In the genomic region with DNA sequence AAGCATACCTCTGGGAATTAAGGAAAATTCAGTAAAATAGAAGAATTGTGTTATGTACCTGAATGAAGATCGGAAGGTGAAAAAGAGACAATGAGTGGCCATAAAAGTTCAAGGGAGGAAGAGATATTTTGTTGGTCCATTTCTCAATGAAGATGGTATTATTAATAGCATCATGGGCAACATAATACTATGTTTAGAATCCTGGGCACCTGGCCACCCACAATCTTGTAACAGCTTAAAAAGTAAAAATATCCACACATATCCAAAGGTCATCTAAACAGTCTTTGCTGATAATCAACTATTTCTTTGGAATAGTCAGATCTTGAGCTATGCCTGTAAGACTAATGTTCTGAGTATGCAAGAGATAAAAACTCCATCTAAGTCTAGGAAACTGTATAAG, we compare ENCODE assay signal across 2 cellular contexts.
TF ChIP-seq lines count a peak whose summit lies in the region.

No MANE protein-coding gene starts in this region.

TF ChIP-seq in GM23338, 12 proteins besides CTCF, POLR2A, EP300 and RAD21 (continued from another document and continues in another):
- TF ChIP-seq ETS1 (IDR thresholded peaks at IDR 0.05) (no peak), CREB1 (CRISPR knock-in tag; IDR thresholded peaks at IDR 0.05; ENCODE audit: low read depth) (no peak), EZH2 (IDR thresholded peaks at IDR 0.05; ENCODE audit: low read depth, unreplicated experiment) (no peak), JUNB (IDR thresholded peaks at IDR 0.05; ENCODE audit: unreplicated experiment) (no peak), STAT1 (IDR thresholded peaks at IDR 0.05; ENCODE audit: unreplicated experiment) (no peak), EZH2phosphoT487 (IDR thresholded peaks at IDR 0.05; ENCODE audit: unreplicated experiment) (no peak), ZNF331 (CRISPR knock-in tag; IDR thresholded peaks at IDR 0.05; ENCODE audit: low read depth) (no peak), POLR2AphosphoS5 (IDR thresholded peaks at IDR 0.05; ENCODE audit: low read depth) (no peak), ZNF462 (CRISPR knock-in tag; IDR thresholded peaks at IDR 0.05) (no peak), ZNF114 (CRISPR knock-in tag; IDR thresholded peaks at IDR 0.05) (no peak)

TF ChIP-seq in IMR-90, 13 proteins besides CTCF, POLR2A, EP300 and RAD21 (continued from another document):
- TF ChIP-seq RCOR1 (IDR thresholded peaks at IDR 0.05; ENCODE audit: insufficient replicate concordance, low read length): no peak
- no peak for TF ChIP-seq NFE2L2 (IDR thresholded peaks at IDR 0.05; ENCODE audit: low read depth, low read length)
- no peak for TF ChIP-seq CHD1 (IDR thresholded peaks at IDR 0.05; ENCODE audit: low read depth, low read length)
- TF ChIP-seq, protein P1, sequence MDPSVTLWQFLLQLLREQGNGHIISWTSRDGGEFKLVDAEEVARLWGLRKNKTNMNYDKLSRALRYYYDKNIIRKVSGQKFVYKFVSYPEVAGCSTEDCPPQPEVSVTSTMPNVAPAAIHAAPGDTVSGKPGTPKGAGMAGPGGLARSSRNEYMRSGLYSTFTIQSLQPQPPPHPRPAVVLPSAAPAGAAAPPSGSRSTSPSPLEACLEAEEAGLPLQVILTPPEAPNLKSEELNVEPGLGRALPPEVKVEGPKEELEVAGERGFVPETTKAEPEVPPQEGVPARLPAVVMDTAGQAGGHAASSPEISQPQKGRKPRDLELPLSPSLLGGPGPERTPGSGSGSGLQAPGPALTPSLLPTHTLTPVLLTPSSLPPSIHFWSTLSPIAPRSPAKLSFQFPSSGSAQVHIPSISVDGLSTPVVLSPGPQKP (IDR thresholded peaks at IDR 0.05; ENCODE audit: borderline replicate concordance, low read depth, low read length): no peak
- no peak for TF ChIP-seq USF2 (IDR thresholded peaks at IDR 0.05; ENCODE audit: low read depth, low read length)
